In genomic region chr7:96321041-96321669, GRCh38 we compare ENCODE assay signal across 8 cellular contexts. TPM values are rescaled to one million over a fixed set of nuclear protein-coding genes. Genes with fewer than 3 reads are reported as not detected.
DNase-seq lines count a peak whose midpoint lies in the region; ATAC-seq and TF ChIP-seq lines count a peak whose summit lies in the region.

No MANE protein-coding gene starts in this region.

- H3K4me3 Mint-ChIP-seq in activated T-helper 1 cell treated with anti-CD3 and anti-CD28 coated beads, Interleukin-12 subunit alpha, Interleukin-12 subunit beta, Interleukin-2, Interleukin-4 antibody, amounts not matched to agents 30 ng/mL and 10 ng/mL and 1 ng/mL, durations not matched to agents 14 hours and 24 hours and 36 hours = peak overlapping the region; percentile 95
- H3K4me3 Mint-ChIP-seq in natural killer cell treated with Interleukin-12 subunit alpha and Interleukin-12 subunit beta and Interleukin-15 and Interleukin-18, amount 100 ng/mL, for 72 hours = peak overlapping the region; percentile 89

- H3K4me1 ChIP-seq in testis = peaks cover 12% of the 10 kb centered on the region

- peaks cover 3% of the 10 kb centered on the region for H3K36me3 Mint-ChIP-seq in activated T-helper 1 cell treated with anti-CD3 and anti-CD28 coated beads, Interleukin-12 subunit alpha, Interleukin-12 subunit beta, Interleukin-2, Interleukin-4 antibody, amounts not matched to agents 30 ng/mL and 10 ng/mL and 1 ng/mL, durations not matched to agents 14 hours and 24 hours and 36 hours (ENCODE audit: low read depth)
- H3K36me3 Mint-ChIP-seq in natural killer cell treated with Interleukin-12 subunit alpha and Interleukin-12 subunit beta and Interleukin-15 and Interleukin-18, amount 100 ng/mL, for 72 hours = no peaks in the 10 kb centered on the region

- H3K27me3 ChIP-seq in testis = no peaks in the 10 kb centered on the region

- H3K36me3 ChIP-seq in testis (ENCODE audit: low read depth, missing control alignments) = no peaks in the 10 kb centered on the region

- DNase-seq in D341Med (ENCODE audit: low spot score) = peak; percentile 82
- peak; percentile 83 for DNase-seq in NCI-H82 treated with DMSO at 0.1 percent for 48 hours (lab: John Stamatoyannopoulos, UW; ENCODE audit: unreplicated experiment)
- no peak for DNase-seq in activated T-helper 1 cell treated with anti-CD3 and anti-CD28 coated beads, Interleukin-12 subunit alpha, Interleukin-12 subunit beta, Interleukin-2, Interleukin-4 antibody, amounts not matched to agents 30 ng/mL and 10 ng/mL and 1 ng/mL, durations not matched to agents 14 hours and 24 hours and 36 hours (ENCODE audit: low spot score)
- DNase-seq in fibroblast of the aortic adventitia (ENCODE audit: low read depth) = peak; percentile 75
- DNase-seq in natural killer cell treated with Interleukin-12 subunit alpha and Interleukin-12 subunit beta and Interleukin-15 and Interleukin-18, amount 100 ng/mL, for 72 hours (ENCODE audit: low spot score) = peak; percentile 81
- DNase-seq in testis = peak; percentile 93

- ATAC-seq in GM19455 (IDR thresholded peaks at IDR 0.05; ENCODE audit: unreplicated experiment) = peak; percentile 50
- peak; percentile 51 for ATAC-seq in HG03571 (IDR thresholded peaks at IDR 0.05; ENCODE audit: unreplicated experiment)
- peak; percentile 51 to 73 for ATAC-seq in natural killer cell treated with Interleukin-12 subunit alpha and Interleukin-12 subunit beta and Interleukin-15 and Interleukin-18, amount 100 ng/mL, for 72 hours

- intact Hi-C loops in activated T-helper 1 cell treated with anti-CD3 and anti-CD28 coated beads, Interleukin-12 subunit alpha, Interleukin-12 subunit beta, Interleukin-2, Interleukin-4 antibody, amounts not matched to agents 30 ng/mL and 10 ng/mL and 1 ng/mL, durations not matched to agents 14 hours and 24 hours and 36 hours (cut with micrococcal nuclease) = loop anchor here (1.0 to 10.0 kb wide), 7 partner anchors 175 to 1814 kb away; partner anchors contain the start of genes ASNS and SEM1
- intact Hi-C loops in testis (cut with DNase I; ENCODE audit: low total_unique reads) = no loop called here

- TF ChIP-seq POLR2A in testis (IDR thresholded peaks at IDR 0.05) = no peak

- H3K27me3 Mint-ChIP-seq in activated T-helper 1 cell treated with anti-CD3 and anti-CD28 coated beads, Interleukin-12 subunit alpha, Interleukin-12 subunit beta, Interleukin-2, Interleukin-4 antibody, amounts not matched to agents 30 ng/mL and 10 ng/mL and 1 ng/mL, durations not matched to agents 14 hours and 24 hours and 36 hours (ENCODE audit: insufficient read depth) = no peaks in the 10 kb centered on the region
- H3K27me3 Mint-ChIP-seq in natural killer cell treated with Interleukin-12 subunit alpha and Interleukin-12 subunit beta and Interleukin-15 and Interleukin-18, amount 100 ng/mL, for 72 hours = no peaks in the 10 kb centered on the region

- WGBS in testis, 2 donors = 0 to 1% methylated on average over 17 to 22 of the region's 22 CpGs

- H3K9me3 Mint-ChIP-seq in activated T-helper 1 cell treated with anti-CD3 and anti-CD28 coated beads, Interleukin-12 subunit alpha, Interleukin-12 subunit beta, Interleukin-2, Interleukin-4 antibody, amounts not matched to agents 30 ng/mL and 10 ng/mL and 1 ng/mL, durations not matched to agents 14 hours and 24 hours and 36 hours = peaks cover 5% of the 10 kb centered on the region
- no peaks in the 10 kb centered on the region for H3K9me3 Mint-ChIP-seq in natural killer cell treated with Interleukin-12 subunit alpha and Interleukin-12 subunit beta and Interleukin-15 and Interleukin-18, amount 100 ng/mL, for 72 hours

- peaks cover 41% of the 10 kb centered on the region for H3K4me1 Mint-ChIP-seq in activated T-helper 1 cell treated with anti-CD3 and anti-CD28 coated beads, Interleukin-12 subunit alpha, Interleukin-12 subunit beta, Interleukin-2, Interleukin-4 antibody, amounts not matched to agents 30 ng/mL and 10 ng/mL and 1 ng/mL, durations not matched to agents 14 hours and 24 hours and 36 hours (ENCODE audit: low read depth)
- peaks cover 19 to 20% of the 10 kb centered on the region in 2 donors for H3K4me1 Mint-ChIP-seq in natural killer cell treated with Interleukin-12 subunit alpha and Interleukin-12 subunit beta and Interleukin-15 and Interleukin-18, amount 100 ng/mL, for 72 hours (ENCODE audit: low read depth in 2 of 2)

- no peaks in the 10 kb centered on the region for H3K9me3 ChIP-seq in testis

- H3K4me3 ChIP-seq in fibroblast of the aortic adventitia (ENCODE audit: low read depth, low read length) (peak overlapping the region; percentile 81), testis (peak overlapping the region; percentile 95 to 98)

- peak overlapping the region; percentile 96 to 98 for H3K27ac ChIP-seq in testis

- H3K27ac Mint-ChIP-seq in activated T-helper 1 cell treated with anti-CD3 and anti-CD28 coated beads, Interleukin-12 subunit alpha, Interleukin-12 subunit beta, Interleukin-2, Interleukin-4 antibody, amounts not matched to agents 30 ng/mL and 10 ng/mL and 1 ng/mL, durations not matched to agents 14 hours and 24 hours and 36 hours = peak overlapping the region; percentile 98
- H3K27ac Mint-ChIP-seq in natural killer cell treated with Interleukin-12 subunit alpha and Interleukin-12 subunit beta and Interleukin-15 and Interleukin-18, amount 100 ng/mL, for 72 hours = peak overlapping the region; percentile 74 to 94

- TF ChIP-seq CTCF in fibroblast of the aortic adventitia (IDR thresholded peaks at IDR 0.05; ENCODE audit: insufficient read depth, low read length) = no peak
- no peak for TF ChIP-seq CTCF in testis (IDR thresholded peaks at IDR 0.05)

RNA-seq across cellular contexts. Expression of gene SLC25A13, which starts 0.7 kb away (rescaled TPM):
- total RNA-seq in activated T-helper 1 cell treated with anti-CD3 and anti-CD28 coated beads, Interleukin-12 subunit alpha, Interleukin-12 subunit beta, Interleukin-2, Interleukin-4 antibody, amounts not matched to agents 30 ng/mL and 10 ng/mL and 1 ng/mL, durations not matched to agents 14 hours and 24 hours and 36 hours = 18.5 and 21.0 TPM in 2 replicates
- 14.3 and 24.5 TPM in 2 replicates for total RNA-seq in fibroblast of the aortic adventitia (ENCODE audit: low replicate concordance)
- 10 to 100 TPM; 15.9 to 17.0 TPM for total RNA-seq in natural killer cell treated with Interleukin-12 subunit alpha and Interleukin-12 subunit beta and Interleukin-15 and Interleukin-18, amount 100 ng/mL, for 72 hours
- total RNA-seq in testis = 10 to 100 TPM; 35.4 to 49.1 TPM
- polyA plus RNA-seq in testis (ENCODE audit: insufficient read depth, low read depth, low replicate concordance) = 13.2 TPM
